40 cellular contexts compared by ENCODE assay signal in the genomic region with DNA sequence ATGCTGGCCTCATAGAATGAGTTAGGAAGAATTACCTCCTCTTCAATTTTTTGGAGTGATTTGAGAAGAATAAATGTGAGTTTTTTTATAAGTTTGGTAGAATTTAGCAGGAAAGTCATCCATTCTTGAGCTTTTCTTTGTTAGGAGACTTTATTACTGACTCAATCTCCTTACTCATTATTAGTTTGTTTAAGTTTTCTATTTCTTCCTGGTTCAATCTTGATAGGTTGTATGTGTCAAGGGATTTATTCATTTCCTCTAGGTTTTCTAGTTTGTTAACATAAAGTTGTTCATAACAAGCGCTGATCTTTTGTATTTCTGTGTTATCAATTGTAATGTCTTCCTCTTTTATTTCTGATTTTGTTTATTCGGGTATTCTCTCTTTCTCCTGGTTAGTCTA. TPM values are rescaled to one million over a fixed set of nuclear protein-coding genes. Genes with fewer than 3 reads are reported as not detected.
"Had no signal": no experiment of that assay in that cellular context is flagged by ENCODE, and none has a peak within 500 bp of the region (broad histone marks: within the 10 kb centered on the region; RNA-seq: fewer than 3 reads in every experiment).

No MANE protein-coding gene starts in this region.

- H3K9me3 Mint-ChIP-seq: activated naive CD8-positive, alpha-beta T cell treated with anti-CD3 and anti-CD28 coated beads, Interleukin-2, amount 10 ng/mL, durations not matched to agents 7 days and 5 days had no signal

- H3K36me3 ChIP-seq: brain microvascular endothelial cell, breast epithelium, cardiac muscle cell had no signal

- H3K27ac ChIP-seq: body of pancreas, brain microvascular endothelial cell, breast epithelium, cardiac muscle cell, coronary artery, VCaP had no signal

- H3K4me1 Mint-ChIP-seq: activated B cell treated with CpG ODN at 0.5 μM for 24 hours; activated CD4-positive, alpha-beta T cell treated with anti-CD3 and anti-CD28 coated beads, Interleukin-2, amount 10 ng/mL, durations not matched to agents 24 days and 14 days; activated naive CD4-positive, alpha-beta T cell treated with anti-CD3 and anti-CD28 coated beads, Interleukin-2, amount 10 ng/mL, durations not matched to agents 7 days and 5 days; activated naive CD4-positive, alpha-beta T cell treated with anti-CD3 and anti-CD28 coated beads, Interleukin-2, amount 50 U/mL, for 24 hours; activated naive CD8-positive, alpha-beta T cell treated with anti-CD3 and anti-CD28 coated beads, Interleukin-2, amount 10 ng/mL, durations not matched to agents 7 days and 5 days; activated naive CD8-positive, alpha-beta T cell treated with anti-CD3 and anti-CD28 coated beads, Interleukin-2, amount 50 U/mL, for 24 hours; central memory CD8-positive, alpha-beta T cell had no signal

- ATAC-seq: activated CD8-positive, alpha-beta T cell treated with anti-CD3 and anti-CD28 coated beads for 36 hours; activated naive CD8-positive, alpha-beta T cell treated with anti-CD3 and anti-CD28 coated beads, Interleukin-2, amount 50 U/mL, for 24 hours; activated T-cell treated with anti-CD3 and anti-CD28 coated beads, Interleukin-2, amount 50 U/mL, for 4 hours; body of pancreas had no signal

- H3K4me3 ChIP-seq: body of pancreas, breast epithelium, cardiac muscle cell, coronary artery had no signal

- FAIRE-seq: astrocyte, colon, TTC549 had no signal

- H3K27me3 Mint-ChIP-seq: activated B cell treated with CpG ODN at 0.5 μM for 24 hours; activated CD4-positive, alpha-beta memory T cell treated with anti-CD3 and anti-CD28 coated beads for 36 hours; activated CD4-positive, alpha-beta T cell treated with anti-CD3 and anti-CD28 coated beads, Interleukin-2, amount 10 ng/mL, durations not matched to agents 24 days and 14 days; activated naive CD4-positive, alpha-beta T cell treated with anti-CD3 and anti-CD28 coated beads, Interleukin-2, amount 10 ng/mL, durations not matched to agents 7 days and 5 days; activated naive CD8-positive, alpha-beta T cell; activated naive CD8-positive, alpha-beta T cell treated with anti-CD3 and anti-CD28 coated beads, Interleukin-2, amount 50 U/mL, for 24 hours; central memory CD8-positive, alpha-beta T cell had no signal

- H3K27ac Mint-ChIP-seq: activated B cell treated with CpG ODN at 0.5 μM for 24 hours; activated CD4-positive, alpha-beta memory T cell treated with anti-CD3 and anti-CD28 coated beads for 36 hours; activated CD4-positive, alpha-beta T cell treated with anti-CD3 and anti-CD28 coated beads, Interleukin-2, amount 10 ng/mL, durations not matched to agents 24 days and 14 days; activated CD8-positive, alpha-beta T cell treated with anti-CD3 and anti-CD28 coated beads for 36 hours; activated naive CD4-positive, alpha-beta T cell treated with anti-CD3 and anti-CD28 coated beads, Interleukin-2, amount 10 ng/mL, durations not matched to agents 7 days and 5 days; activated naive CD4-positive, alpha-beta T cell treated with anti-CD3 and anti-CD28 coated beads, Interleukin-2, amount 50 U/mL, for 24 hours; activated naive CD8-positive, alpha-beta T cell; activated naive CD8-positive, alpha-beta T cell treated with anti-CD3 and anti-CD28 coated beads, Interleukin-2, amount 10 ng/mL, durations not matched to agents 7 days and 5 days; activated naive CD8-positive, alpha-beta T cell treated with anti-CD3 and anti-CD28 coated beads, Interleukin-2, amount 50 U/mL, for 24 hours; activated T-helper 2 cell treated with anti-CD3 and anti-CD28 coated beads, Interferon-gamma antibody, Interleukin-2, Interleukin-4, amounts not matched to agents 10 μg/mL and 5 μg/mL and 100 μg/mL, durations not matched to agents 14 hours and 24 hours and 36 hours; T-helper 1 cell treated with Interleukin-12 subunit alpha and Interleukin-12 subunit beta and Interleukin-4 antibody, amounts not matched to agents 30 μg/mL and 1 μg/mL, for 36 hours; T-helper 2 cell treated with Interferon-gamma antibody and Interleukin-4, amounts not matched to agents 5 μg/mL and 100 μg/mL, for 36 hours had no signal

- H3K4me3 Mint-ChIP-seq: activated B cell treated with CpG ODN at 0.5 μM for 24 hours; activated CD4-positive, alpha-beta memory T cell treated with anti-CD3 and anti-CD28 coated beads for 36 hours; activated CD4-positive, alpha-beta T cell treated with anti-CD3 and anti-CD28 coated beads, Interleukin-2, amount 10 ng/mL, durations not matched to agents 24 days and 14 days; activated CD8-positive, alpha-beta T cell treated with anti-CD3 and anti-CD28 coated beads for 36 hours; activated naive CD4-positive, alpha-beta T cell treated with anti-CD3 and anti-CD28 coated beads, Interleukin-2, amount 10 ng/mL, durations not matched to agents 7 days and 5 days; activated naive CD4-positive, alpha-beta T cell treated with anti-CD3 and anti-CD28 coated beads, Interleukin-2, amount 50 U/mL, for 24 hours; activated naive CD8-positive, alpha-beta T cell; activated naive CD8-positive, alpha-beta T cell treated with anti-CD3 and anti-CD28 coated beads, Interleukin-2, amount 10 ng/mL, durations not matched to agents 7 days and 5 days; activated naive CD8-positive, alpha-beta T cell treated with anti-CD3 and anti-CD28 coated beads, Interleukin-2, amount 50 U/mL, for 24 hours; activated T-cell treated with anti-CD3 and anti-CD28 coated beads, Interleukin-2, amount 50 U/mL, for 4 hours; central memory CD8-positive, alpha-beta T cell; T-helper 1 cell treated with Interleukin-12 subunit alpha and Interleukin-12 subunit beta and Interleukin-4 antibody, amounts not matched to agents 30 μg/mL and 1 μg/mL, for 36 hours; T-helper 2 cell treated with Interferon-gamma antibody and Interleukin-4, amounts not matched to agents 5 μg/mL and 100 μg/mL, for 36 hours had no signal

- H3K4me1 ChIP-seq: body of pancreas, breast epithelium had no signal

- H3K27me3 ChIP-seq: body of pancreas, brain microvascular endothelial cell, breast epithelium, cardiac muscle cell had no signal

- H3K36me3 Mint-ChIP-seq: activated CD4-positive, alpha-beta memory T cell treated with anti-CD3 and anti-CD28 coated beads for 36 hours; activated naive CD4-positive, alpha-beta T cell treated with anti-CD3 and anti-CD28 coated beads, Interleukin-2, amount 10 ng/mL, durations not matched to agents 7 days and 5 days; activated naive CD4-positive, alpha-beta T cell treated with anti-CD3 and anti-CD28 coated beads, Interleukin-2, amount 50 U/mL, for 24 hours; activated naive CD8-positive, alpha-beta T cell treated with anti-CD3 and anti-CD28 coated beads, Interleukin-2, amount 10 ng/mL, durations not matched to agents 7 days and 5 days had no signal

- DNase-seq: activated B cell treated with CpG ODN at 0.5 μM for 24 hours; activated CD4-positive, alpha-beta memory T cell treated with anti-CD3 and anti-CD28 coated beads for 36 hours; activated CD4-positive, alpha-beta T cell treated with anti-CD3 and anti-CD28 coated beads for 4 hours; activated CD4-positive, alpha-beta T cell treated with anti-CD3 and anti-CD28 coated beads, Interleukin-2, amount 10 ng/mL, durations not matched to agents 24 days and 14 days; activated CD4-positive, alpha-beta T cell treated with anti-CD3 and anti-CD28 coated beads, Interleukin-2, amount 50 U/mL, for 1 hour; activated CD4-positive, alpha-beta T cell treated with anti-CD3 and anti-CD28 coated beads, Interleukin-2, amount 50 U/mL, for 4 hours; activated CD4-positive, CD25-positive, alpha-beta regulatory T cell treated with anti-CD3 and anti-CD28 coated beads, Interleukin-2, amount 50 U/mL, for 72 hours; activated CD8-positive, alpha-beta memory T cell treated with anti-CD3 and anti-CD28 coated beads, Interleukin-2, amount 50 U/mL, for 4 hours; activated CD8-positive, alpha-beta T cell treated with anti-CD3 and anti-CD28 coated beads for 36 hours; activated effector memory CD4-positive, alpha-beta T cell treated with Interleukin-2 at 50 U/mL for 16 hours; activated gamma-delta T cell; activated naive CD4-positive, alpha-beta T cell treated with anti-CD3 and anti-CD28 coated beads, Interleukin-2, amount 10 ng/mL, durations not matched to agents 7 days and 5 days; activated naive CD4-positive, alpha-beta T cell treated with Interleukin-2 at 50 U/mL for 16 hours; activated naive CD8-positive, alpha-beta T cell treated with anti-CD3 and anti-CD28 coated beads, Interleukin-2, amount 10 ng/mL, durations not matched to agents 7 days and 5 days; activated naive CD8-positive, alpha-beta T cell treated with anti-CD3 and anti-CD28 coated beads, Interleukin-2, amount 50 U/mL, for 24 hours; activated T-cell treated with anti-CD3 and anti-CD28 coated beads for 4 hours; activated T-cell treated with anti-CD3 and anti-CD28 coated beads, Interleukin-2, amount 50 U/mL, for 1 hour; activated T-cell treated with anti-CD3 and anti-CD28 coated beads, Interleukin-2, amount 50 U/mL, for 4 hours; amniotic stem cell; aorta; body of pancreas; brain microvascular endothelial cell; caudate nucleus; cerebellar nuclear complex; T-helper 2 cell; T-helper 9 cell had no signal

RNA-seq across cellular contexts. Expression of a gene that starts 47.4 kb away (rescaled TPM):
- total RNA-seq: activated B cell treated with CpG ODN at 0.5 μM for 24 hours; activated CD4-positive, alpha-beta memory T cell treated with anti-CD3 and anti-CD28 coated beads for 36 hours; activated CD4-positive, alpha-beta T cell treated with anti-CD3 and anti-CD28 coated beads, Interleukin-2, amount 10 ng/mL, durations not matched to agents 24 days and 14 days; activated CD8-positive, alpha-beta memory T cell treated with anti-CD3 and anti-CD28 coated beads for 36 hours; activated CD8-positive, alpha-beta T cell treated with anti-CD3 and anti-CD28 coated beads for 36 hours; activated T-cell treated with anti-CD3 and anti-CD28 coated beads, Interleukin-2, amount 50 U/mL, for 4 hours had no signal
